22 cellular contexts compared by ENCODE assay signal in genomic region chr13:48778551-48779088, GRCh38.
DNase-seq lines count a peak whose midpoint lies in the region; ATAC-seq lines count a peak whose summit lies in the region.
"Had no signal": no experiment of that assay in that cellular context is flagged by ENCODE, and none has a peak within 500 bp of the region (broad histone marks: within the 10 kb centered on the region; RNA-seq: fewer than 3 reads in every experiment).

No MANE protein-coding gene starts in this region.

- H3K4me3 ChIP-seq in right cardiac atrium (ENCODE audit: low read length): no peak overlapping the region
- no peak overlapping the region for H3K4me3 ChIP-seq in Karpas-422 (ENCODE audit: low read length)
- H3K4me3 ChIP-seq: BLaER1 treated with 17β-estradiol and CSF1 and Interleukin-3, amounts not matched to agents 10 nM and 100 nM; K562; SK-N-MC had no signal

- no peak for DNase-seq in Right ventricle myocardium superior
- no peak for DNase-seq in right cardiac atrium
- peak; percentile 49 for DNase-seq in SK-MEL-5 (ENCODE audit: low read depth, low spot score)
- DNase-seq in fibroblast of gingiva (ENCODE audit: low read depth): peak; percentile 40
- DNase-seq in kidney glomerular epithelial cell (lab: John Stamatoyannopoulos, UW): peak; percentile 39
- DNase-seq in NCI-H2107 treated with DMSO at 0.1 percent for 48 hours (lab: John Stamatoyannopoulos, UW; ENCODE audit: unreplicated experiment): no peak
- no peak for DNase-seq in Karpas-422
- no peak for DNase-seq in DMS 273 (lab: John Stamatoyannopoulos, UW; ENCODE audit: unreplicated experiment)
- DNase-seq: CD4-positive, alpha-beta memory T cell; COR-L47; DMS79; NCI-H1105 treated with DMSO at 0.1 percent for 48 hours; NCI-H2029; NCI-H2227 treated with DMSO at 0.1 percent for 48 hours; NCI-H510A; NCI-H69; RPMI8226; SHP77 treated with DMSO at 0.1 percent for 48 hours had no signal

- H3K4me2 ChIP-seq in Karpas-422 (ENCODE audit: low read depth, low read length, poor library complexity, severe bottlenecking): no peak overlapping the region
- H3K4me2 ChIP-seq: BLaER1 treated with 17β-estradiol and CSF1 and Interleukin-3, amounts not matched to agents 10 nM and 100 nM had no signal

- H3K9ac ChIP-seq in Karpas-422 (ENCODE audit: low read length): no peak overlapping the region
- H3K9ac ChIP-seq: BLaER1 treated with 17β-estradiol and CSF1 and Interleukin-3, amounts not matched to agents 10 nM and 100 nM had no signal

- H2AFZ ChIP-seq in Karpas-422 (ENCODE audit: low read length): no peak overlapping the region

- no peaks in the 10 kb centered on the region for H3K36me3 ChIP-seq in Karpas-422 (ENCODE audit: insufficient read depth, low read length)
- H3K36me3 ChIP-seq: BLaER1 treated with 17β-estradiol and CSF1 and Interleukin-3, amounts not matched to agents 10 nM and 100 nM had no signal

- in situ Hi-C loops in SK-MEL-5 (cut with HindIII; ENCODE audit: low pct_unique_long_range_greater_than_20kb, low sequenced_read_pairs): no loop called here

- H3K4me1 ChIP-seq in right cardiac atrium (ENCODE audit: control insufficient read depth, insufficient read depth, low read length): peaks cover 5% of the 10 kb centered on the region
- H3K4me1 ChIP-seq in Karpas-422 (ENCODE audit: low read length): no peaks in the 10 kb centered on the region

- H3K9me2 ChIP-seq in Karpas-422 (replicated peaks; ENCODE audit: insufficient read depth, low read length): no peaks in the 10 kb centered on the region

- H3K27ac ChIP-seq in right cardiac atrium (ENCODE audit: low read length) (no peak overlapping the region), Karpas-422 (ENCODE audit: low read length) (no peak overlapping the region)
- H3K27ac ChIP-seq: BLaER1 treated with 17β-estradiol and CSF1 and Interleukin-3, amounts not matched to agents 10 nM and 100 nM; SK-N-MC had no signal

- H3K79me2 ChIP-seq in Karpas-422 (ENCODE audit: low read length): no peaks in the 10 kb centered on the region

- intact Hi-C loops in Right ventricle myocardium superior (cut with DNase I): no loop called here
- intact Hi-C loops in right cardiac atrium (cut with DNase I): loop anchor here in 1 of 4 donors (10.0 kb wide), 1 partner anchor 184 kb away; no protein-coding TSS in a partner anchor

- 64% methylated on average over 3 of the region's 3 CpGs for WGBS in right cardiac atrium

- H3K27me3 ChIP-seq in right cardiac atrium (ENCODE audit: control insufficient read depth, insufficient read depth) (no peaks in the 10 kb centered on the region), Karpas-422 (ENCODE audit: low read length) (no peaks in the 10 kb centered on the region)
- H3K27me3 ChIP-seq: BLaER1 treated with 17β-estradiol and CSF1 and Interleukin-3, amounts not matched to agents 10 nM and 100 nM had no signal

- no peaks in the 10 kb centered on the region for H4K20me1 ChIP-seq in Karpas-422 (ENCODE audit: insufficient read depth, low read depth, low read length)
- H4K20me1 ChIP-seq: BLaER1 treated with 17β-estradiol and CSF1 and Interleukin-3, amounts not matched to agents 10 nM and 100 nM had no signal

- peak; percentile 54 for ATAC-seq in Right ventricle myocardium superior (ENCODE audit: poor library complexity)
- ATAC-seq in right cardiac atrium: no peak
- ATAC-seq: HepG2, K562 had no signal

- H3K9me3 ChIP-seq in right cardiac atrium (ENCODE audit: control insufficient read depth, low read length): no peaks in the 10 kb centered on the region
- H3K9me3 ChIP-seq in Karpas-422 (ENCODE audit: low read length): peaks cover 10% of the 10 kb centered on the region; the same call in 1 of the 2 replicates

Comparison
In these comparisons a context has a peak if more than half of its experiments do, and no peak if none do; other contexts are left out.
1. DNase-seq: peak in SK-MEL-5 (single experiment), fibroblast of gingiva (single experiment) and kidney glomerular epithelial cell (single experiment); none in Right ventricle myocardium superior (single experiment), right cardiac atrium (0 of 3), NCI-H2107 treated with DMSO at 0.1 percent for 48 hours (single experiment), Karpas-422 (single experiment) and DMS 273 (single experiment).